1 cellular context compared by ENCODE assay signal in the genomic region with DNA sequence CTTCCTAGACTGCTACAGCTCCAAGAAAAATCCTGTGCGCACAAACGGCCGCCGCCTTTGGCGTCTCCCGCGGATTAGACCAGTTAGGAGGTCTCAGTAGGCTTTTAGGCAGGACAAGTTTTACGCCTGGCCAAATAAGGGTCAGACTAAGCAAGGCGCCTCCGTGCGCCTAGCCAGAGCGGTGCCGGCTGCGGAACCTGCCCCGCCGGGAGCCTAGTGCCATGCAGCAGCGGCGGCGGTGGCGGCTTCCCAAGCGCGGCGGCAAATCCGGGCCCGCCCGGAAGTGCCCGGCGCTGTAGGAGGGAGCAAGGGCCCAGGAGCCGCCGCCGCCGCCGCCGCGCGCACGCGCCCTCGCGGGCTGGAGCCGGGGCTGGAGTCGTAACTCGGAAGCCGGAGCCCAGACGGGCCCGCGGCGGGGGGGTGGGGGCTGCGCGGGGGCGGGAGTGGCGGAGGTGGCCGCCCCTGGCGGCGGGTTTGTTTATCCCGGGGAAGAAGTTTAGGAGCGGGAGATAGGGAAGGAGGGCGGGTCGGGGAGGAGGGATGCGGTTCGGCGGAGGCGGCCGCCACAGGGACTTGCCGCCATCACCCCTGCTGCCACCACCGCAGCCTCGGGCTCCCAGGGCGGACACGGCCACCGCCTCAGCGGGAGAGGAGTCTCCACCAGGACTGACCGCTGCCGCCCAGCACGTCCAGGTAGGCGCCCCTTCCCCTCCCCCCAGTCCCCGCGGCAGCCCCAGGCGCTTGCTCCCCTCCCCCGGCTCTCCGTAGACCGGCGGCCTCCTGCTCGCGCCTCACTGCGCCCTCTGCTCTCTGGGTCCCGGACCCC.
TF ChIP-seq lines count a peak whose summit lies in the region.

A gene (plus strand): TSS at position 344 of the 826 bp plus-strand sequence. CDS start 48,447 bp downstream, outside the sequence.

TF ChIP-seq in HepG2, 621 proteins besides CTCF, POLR2A, EP300 and RAD21 (continued from another document and continues in another):
- TF ChIP-seq, protein P1, sequence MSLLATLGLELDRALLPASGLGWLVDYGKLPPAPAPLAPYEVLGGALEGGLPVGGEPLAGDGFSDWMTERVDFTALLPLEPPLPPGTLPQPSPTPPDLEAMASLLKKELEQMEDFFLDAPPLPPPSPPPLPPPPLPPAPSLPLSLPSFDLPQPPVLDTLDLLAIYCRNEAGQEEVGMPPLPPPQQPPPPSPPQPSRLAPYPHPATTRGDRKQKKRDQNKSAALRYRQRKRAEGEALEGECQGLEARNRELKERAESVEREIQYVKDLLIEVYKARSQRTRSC (CRISPR knock-in tag; IDR thresholded peaks at IDR 0.05; ENCODE audit: low read depth): 0 out of 2 replicates have a peak, but pooled peaks have one; percentile 37
- TF ChIP-seq POLR2AphosphoS5 (IDR thresholded peaks at IDR 0.05; ENCODE audit: low read depth, low read length): peak; percentile 84
- TF ChIP-seq NFIB (CRISPR knock-in tag; IDR thresholded peaks at IDR 0.05; ENCODE audit: borderline replicate concordance): no peak
- TF ChIP-seq ZNF766 (CRISPR knock-in tag; IDR thresholded peaks at IDR 0.05; ENCODE audit: borderline replicate concordance): no peak
- TF ChIP-seq, protein P2, sequence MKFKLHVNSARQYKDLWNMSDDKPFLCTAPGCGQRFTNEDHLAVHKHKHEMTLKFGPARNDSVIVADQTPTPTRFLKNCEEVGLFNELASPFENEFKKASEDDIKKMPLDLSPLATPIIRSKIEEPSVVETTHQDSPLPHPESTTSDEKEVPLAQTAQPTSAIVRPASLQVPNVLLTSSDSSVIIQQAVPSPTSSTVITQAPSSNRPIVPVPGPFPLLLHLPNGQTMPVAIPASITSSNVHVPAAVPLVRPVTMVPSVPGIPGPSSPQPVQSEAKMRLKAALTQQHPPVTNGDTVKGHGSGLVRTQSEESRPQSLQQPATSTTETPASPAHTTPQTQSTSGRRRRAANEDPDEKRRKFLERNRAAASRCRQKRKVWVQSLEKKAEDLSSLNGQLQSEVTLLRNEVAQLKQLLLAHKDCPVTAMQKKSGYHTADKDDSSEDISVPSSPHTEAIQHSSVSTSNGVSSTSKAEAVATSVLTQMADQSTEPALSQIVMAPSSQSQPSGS (CRISPR knock-in tag; IDR thresholded peaks at IDR 0.05): peak; percentile 44; the same call in 1 of the 2 replicates
- TF ChIP-seq ATF7 (IDR thresholded peaks at IDR 0.05): no peak
- TF ChIP-seq ATF7 (CRISPR knock-in tag; IDR thresholded peaks at IDR 0.05): no peak
- no peak for TF ChIP-seq ZBTB21 (CRISPR knock-in tag; IDR thresholded peaks at IDR 0.05)
- TF ChIP-seq, protein P3, sequence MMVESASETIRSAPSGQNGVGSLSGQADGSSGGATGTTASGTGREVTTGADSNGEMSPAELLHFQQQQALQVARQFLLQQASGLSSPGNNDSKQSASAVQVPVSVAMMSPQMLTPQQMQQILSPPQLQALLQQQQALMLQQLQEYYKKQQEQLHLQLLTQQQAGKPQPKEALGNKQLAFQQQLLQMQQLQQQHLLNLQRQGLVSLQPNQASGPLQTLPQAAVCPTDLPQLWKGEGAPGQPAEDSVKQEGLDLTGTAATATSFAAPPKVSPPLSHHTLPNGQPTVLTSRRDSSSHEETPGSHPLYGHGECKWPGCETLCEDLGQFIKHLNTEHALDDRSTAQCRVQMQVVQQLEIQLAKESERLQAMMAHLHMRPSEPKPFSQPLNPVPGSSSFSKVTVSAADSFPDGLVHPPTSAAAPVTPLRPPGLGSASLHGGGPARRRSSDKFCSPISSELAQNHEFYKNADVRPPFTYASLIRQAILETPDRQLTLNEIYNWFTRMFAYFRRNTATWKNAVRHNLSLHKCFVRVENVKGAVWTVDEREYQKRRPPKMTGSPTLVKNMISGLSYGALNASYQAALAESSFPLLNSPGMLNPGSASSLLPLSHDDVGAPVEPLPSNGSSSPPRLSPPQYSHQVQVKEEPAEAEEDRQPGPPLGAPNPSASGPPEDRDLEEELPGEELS (CRISPR knock-in tag; IDR thresholded peaks at IDR 0.05): no peak
- TF ChIP-seq PHF8 (CRISPR knock-in tag; IDR thresholded peaks at IDR 0.05): peak; percentile 80
- no peak for TF ChIP-seq NR2F1 (CRISPR knock-in tag; IDR thresholded peaks at IDR 0.05)
- no peak for TF ChIP-seq JARID2 (CRISPR knock-in tag; IDR thresholded peaks at IDR 0.05; ENCODE audit: insufficient replicate concordance)
- TF ChIP-seq ZNF333 (CRISPR knock-in tag; IDR thresholded peaks at IDR 0.05; ENCODE audit: borderline replicate concordance): no peak; the same call in 1 of the 2 replicates
- TF ChIP-seq TRIM24 (CRISPR knock-in tag; IDR thresholded peaks at IDR 0.05): no peak
- 0 out of 2 replicates have a peak, but pooled peaks have one; percentile 82 for TF ChIP-seq RFXANK (CRISPR knock-in tag; IDR thresholded peaks at IDR 0.05)
- peak; percentile 40; the same call in 1 of the 2 replicates for TF ChIP-seq CBX5 (CRISPR knock-in tag; IDR thresholded peaks at IDR 0.05; ENCODE audit: borderline replicate concordance)
- TF ChIP-seq TOE1 (CRISPR knock-in tag; IDR thresholded peaks at IDR 0.05): peak; percentile 54; the same call in 1 of the 2 replicates
- TF ChIP-seq ZFP37 (CRISPR knock-in tag; IDR thresholded peaks at IDR 0.05; ENCODE audit: borderline replicate concordance): no peak
- TF ChIP-seq PAX8 (CRISPR knock-in tag; IDR thresholded peaks at IDR 0.05; ENCODE audit: borderline replicate concordance): no peak
- peak; percentile 88; the same call in 1 of the 2 replicates for TF ChIP-seq ZNF558 (CRISPR knock-in tag; IDR thresholded peaks at IDR 0.05; ENCODE audit: borderline replicate concordance)
- TF ChIP-seq, protein P4, sequence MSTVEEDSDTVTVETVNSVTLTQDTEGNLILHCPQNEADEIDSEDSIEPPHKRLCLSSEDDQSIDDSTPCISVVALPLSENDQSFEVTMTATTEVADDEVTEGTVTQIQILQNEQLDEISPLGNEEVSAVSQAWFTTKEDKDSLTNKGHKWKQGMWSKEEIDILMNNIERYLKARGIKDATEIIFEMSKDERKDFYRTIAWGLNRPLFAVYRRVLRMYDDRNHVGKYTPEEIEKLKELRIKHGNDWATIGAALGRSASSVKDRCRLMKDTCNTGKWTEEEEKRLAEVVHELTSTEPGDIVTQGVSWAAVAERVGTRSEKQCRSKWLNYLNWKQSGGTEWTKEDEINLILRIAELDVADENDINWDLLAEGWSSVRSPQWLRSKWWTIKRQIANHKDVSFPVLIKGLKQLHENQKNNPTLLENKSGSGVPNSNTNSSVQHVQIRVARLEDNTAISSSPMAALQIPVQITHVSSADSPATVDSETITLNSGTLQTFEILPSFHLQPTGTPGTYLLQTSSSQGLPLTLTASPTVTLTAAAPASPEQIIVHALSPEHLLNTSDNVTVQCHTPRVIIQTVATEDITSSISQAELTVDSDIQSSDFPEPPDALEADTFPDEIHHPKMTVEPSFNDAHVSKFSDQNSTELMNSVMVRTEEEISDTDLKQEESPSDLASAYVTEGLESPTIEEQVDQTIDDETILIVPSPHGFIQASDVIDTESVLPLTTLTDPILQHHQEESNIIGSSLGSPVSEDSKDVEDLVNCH (CRISPR knock-in tag; IDR thresholded peaks at IDR 0.05): no peak
- no peak for TF ChIP-seq SRSF1 (optimal IDR thresholded peaks at IDR 0.05; ENCODE audit: low read depth, low read length)
- TF ChIP-seq, protein P5, sequence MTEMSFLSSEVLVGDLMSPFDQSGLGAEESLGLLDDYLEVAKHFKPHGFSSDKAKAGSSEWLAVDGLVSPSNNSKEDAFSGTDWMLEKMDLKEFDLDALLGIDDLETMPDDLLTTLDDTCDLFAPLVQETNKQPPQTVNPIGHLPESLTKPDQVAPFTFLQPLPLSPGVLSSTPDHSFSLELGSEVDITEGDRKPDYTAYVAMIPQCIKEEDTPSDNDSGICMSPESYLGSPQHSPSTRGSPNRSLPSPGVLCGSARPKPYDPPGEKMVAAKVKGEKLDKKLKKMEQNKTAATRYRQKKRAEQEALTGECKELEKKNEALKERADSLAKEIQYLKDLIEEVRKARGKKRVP (CRISPR knock-in tag; IDR thresholded peaks at IDR 0.05): no peak; a peak in 1 of 4 replicates
- TF ChIP-seq MBD4 (IDR thresholded peaks at IDR 0.05; ENCODE audit: borderline replicate concordance, low read length): no peak
- TF ChIP-seq, protein P6, sequence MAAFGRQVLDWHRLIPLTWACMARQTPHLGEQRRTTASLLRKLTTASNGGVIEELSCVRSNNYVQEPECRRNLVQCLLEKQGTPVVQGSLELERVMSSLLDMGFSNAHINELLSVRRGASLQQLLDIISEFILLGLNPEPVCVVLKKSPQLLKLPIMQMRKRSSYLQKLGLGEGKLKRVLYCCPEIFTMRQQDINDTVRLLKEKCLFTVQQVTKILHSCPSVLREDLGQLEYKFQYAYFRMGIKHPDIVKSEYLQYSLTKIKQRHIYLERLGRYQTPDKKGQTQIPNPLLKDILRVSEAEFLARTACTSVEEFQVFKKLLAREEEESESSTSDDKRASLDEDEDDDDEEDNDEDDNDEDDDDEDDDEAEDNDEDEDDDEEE (CRISPR knock-in tag; IDR thresholded peaks at IDR 0.05): no peak
- no peak for TF ChIP-seq SETDB1 (CRISPR knock-in tag; IDR thresholded peaks at IDR 0.05; ENCODE audit: borderline replicate concordance)
- TF ChIP-seq POGZ (CRISPR knock-in tag; IDR thresholded peaks at IDR 0.05): peak; percentile 45; the same call in 1 of the 2 replicates
- TF ChIP-seq ZNF670 (CRISPR knock-in tag; IDR thresholded peaks at IDR 0.05; ENCODE audit: borderline replicate concordance): peak; percentile 89
- TF ChIP-seq ZNF674 (CRISPR knock-in tag; IDR thresholded peaks at IDR 0.05; ENCODE audit: low read depth): no peak; the same call in 1 of the 2 replicates
- no peak for TF ChIP-seq ZNF251 (CRISPR knock-in tag; IDR thresholded peaks at IDR 0.05)
- 0 out of 2 replicates have a peak, but pooled peaks have one; percentile 38 for TF ChIP-seq ZNF790 (CRISPR knock-in tag; IDR thresholded peaks at IDR 0.05; ENCODE audit: borderline replicate concordance)
- no peak for TF ChIP-seq ATRX (CRISPR knock-in tag; IDR thresholded peaks at IDR 0.05; ENCODE audit: borderline replicate concordance)
- TF ChIP-seq, protein P7, sequence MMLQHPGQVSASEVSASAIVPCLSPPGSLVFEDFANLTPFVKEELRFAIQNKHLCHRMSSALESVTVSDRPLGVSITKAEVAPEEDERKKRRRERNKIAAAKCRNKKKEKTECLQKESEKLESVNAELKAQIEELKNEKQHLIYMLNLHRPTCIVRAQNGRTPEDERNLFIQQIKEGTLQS (CRISPR knock-in tag; IDR thresholded peaks at IDR 0.05): peak; percentile 47; the same call in 1 of the 2 replicates
- peak; percentile 49; the same call in 1 of the 2 replicates for TF ChIP-seq ZSCAN9 (CRISPR knock-in tag; IDR thresholded peaks at IDR 0.05; ENCODE audit: borderline replicate concordance)
- no peak for TF ChIP-seq POLR2AphosphoS2 (IDR thresholded peaks at IDR 0.05; ENCODE audit: low read depth, low read length)
- TF ChIP-seq, protein P8, sequence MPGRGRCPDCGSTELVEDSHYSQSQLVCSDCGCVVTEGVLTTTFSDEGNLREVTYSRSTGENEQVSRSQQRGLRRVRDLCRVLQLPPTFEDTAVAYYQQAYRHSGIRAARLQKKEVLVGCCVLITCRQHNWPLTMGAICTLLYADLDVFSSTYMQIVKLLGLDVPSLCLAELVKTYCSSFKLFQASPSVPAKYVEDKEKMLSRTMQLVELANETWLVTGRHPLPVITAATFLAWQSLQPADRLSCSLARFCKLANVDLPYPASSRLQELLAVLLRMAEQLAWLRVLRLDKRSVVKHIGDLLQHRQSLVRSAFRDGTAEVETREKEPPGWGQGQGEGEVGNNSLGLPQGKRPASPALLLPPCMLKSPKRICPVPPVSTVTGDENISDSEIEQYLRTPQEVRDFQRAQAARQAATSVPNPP (CRISPR knock-in tag; IDR thresholded peaks at IDR 0.05): peak; percentile 17; the same call in 1 of the 2 replicates
- TF ChIP-seq GATAD1 (CRISPR knock-in tag; IDR thresholded peaks at IDR 0.05): peak; percentile 63
- no peak; the same call in 1 of the 2 replicates for TF ChIP-seq ZNF616 (CRISPR knock-in tag; IDR thresholded peaks at IDR 0.05; ENCODE audit: low read depth)
- TF ChIP-seq U2AF1 (optimal IDR thresholded peaks at IDR 0.05; ENCODE audit: low read depth, low read length): no peak
- TF ChIP-seq NFIC (IDR thresholded peaks at IDR 0.05; ENCODE audit: low read length): no peak
- TF ChIP-seq ZNF569 (CRISPR knock-in tag; IDR thresholded peaks at IDR 0.05; ENCODE audit: borderline replicate concordance): no peak
- TF ChIP-seq KMT2A (CRISPR knock-in tag; IDR thresholded peaks at IDR 0.05): peak; percentile 93
- TF ChIP-seq SMAD3 (CRISPR knock-in tag; IDR thresholded peaks at IDR 0.05): peak; percentile 37; the same call in 1 of the 2 replicates
- TF ChIP-seq ZSCAN25 (CRISPR knock-in tag; IDR thresholded peaks at IDR 0.05): no peak; the same call in 1 of the 2 replicates
- TF ChIP-seq CC2D1A (CRISPR knock-in tag; IDR thresholded peaks at IDR 0.05): no peak
- peak; percentile 87; the same call in 1 of the 2 replicates for TF ChIP-seq ZNF605 (CRISPR knock-in tag; IDR thresholded peaks at IDR 0.05)
- TF ChIP-seq, protein P9, sequence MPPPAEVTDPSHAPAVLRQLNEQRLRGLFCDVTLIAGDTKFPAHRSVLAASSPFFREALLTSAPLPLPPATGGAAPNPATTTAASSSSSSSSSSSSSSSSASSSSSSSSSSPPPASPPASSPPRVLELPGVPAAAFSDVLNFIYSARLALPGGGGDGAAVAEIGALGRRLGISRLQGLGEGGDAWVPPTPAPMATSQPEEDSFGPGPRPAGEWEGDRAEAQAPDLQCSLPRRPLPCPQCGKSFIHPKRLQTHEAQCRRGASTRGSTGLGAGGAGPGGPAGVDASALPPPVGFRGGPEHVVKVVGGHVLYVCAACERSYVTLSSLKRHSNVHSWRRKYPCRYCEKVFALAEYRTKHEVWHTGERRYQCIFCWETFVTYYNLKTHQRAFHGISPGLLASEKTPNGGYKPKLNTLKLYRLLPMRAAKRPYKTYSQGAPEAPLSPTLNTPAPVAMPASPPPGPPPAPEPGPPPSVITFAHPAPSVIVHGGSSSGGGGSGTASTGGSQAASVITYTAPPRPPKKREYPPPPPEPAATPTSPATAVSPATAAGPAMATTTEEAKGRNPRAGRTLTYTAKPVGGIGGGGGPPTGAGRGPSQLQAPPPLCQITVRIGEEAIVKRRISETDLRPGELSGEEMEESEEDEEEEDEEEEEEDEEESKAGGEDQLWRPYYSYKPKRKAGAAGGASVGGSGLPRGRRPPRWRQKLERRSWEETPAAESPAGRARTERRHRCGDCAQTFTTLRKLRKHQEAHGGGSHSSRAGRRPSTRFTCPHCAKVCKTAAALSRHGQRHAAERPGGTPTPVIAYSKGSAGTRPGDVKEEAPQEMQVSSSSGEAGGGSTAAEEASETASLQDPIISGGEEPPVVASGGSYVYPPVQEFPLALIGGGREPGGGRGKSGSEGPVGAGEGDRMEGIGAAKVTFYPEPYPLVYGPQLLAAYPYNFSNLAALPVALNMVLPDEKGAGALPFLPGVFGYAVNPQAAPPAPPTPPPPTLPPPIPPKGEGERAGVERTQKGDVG (CRISPR knock-in tag; IDR thresholded peaks at IDR 0.05; ENCODE audit: borderline replicate concordance): 0 out of 2 replicates have a peak, but pooled peaks have one; percentile 32
- TF ChIP-seq ZNF230 (CRISPR knock-in tag; IDR thresholded peaks at IDR 0.05): no peak
- TF ChIP-seq ZNF660 (CRISPR knock-in tag; IDR thresholded peaks at IDR 0.05; ENCODE audit: borderline replicate concordance, low read depth): no peak
- no peak; the same call in 1 of the 2 replicates for TF ChIP-seq ZNF143 (CRISPR knock-in tag; IDR thresholded peaks at IDR 0.05)
- peak; percentile 79 for TF ChIP-seq PHF20 (CRISPR knock-in tag; IDR thresholded peaks at IDR 0.05)
- TF ChIP-seq ZNF205 (CRISPR knock-in tag; IDR thresholded peaks at IDR 0.05): no peak
- no peak for TF ChIP-seq ZNF10 (CRISPR knock-in tag; IDR thresholded peaks at IDR 0.05; ENCODE audit: borderline replicate concordance, low read depth)
- peak; percentile 89; the same call in 1 of the 2 replicates for TF ChIP-seq FLYWCH1 (CRISPR knock-in tag; IDR thresholded peaks at IDR 0.05)
- 0 out of 2 replicates have a peak, but pooled peaks have one; percentile 29 for TF ChIP-seq HNF4A (CRISPR knock-in tag; IDR thresholded peaks at IDR 0.05)
